In genomic region chr10:93461807-93462178, GRCh38 we compare ENCODE assay signal across 10 cellular contexts. TPM values are rescaled to one million over a fixed set of nuclear protein-coding genes. Genes with fewer than 3 reads are reported as not detected.
DNase-seq lines count a peak whose midpoint lies in the region; ATAC-seq and TF ChIP-seq lines count a peak whose summit lies in the region.
"Had no signal": no experiment of that assay in that cellular context is flagged by ENCODE, and none has a peak within 500 bp of the region (broad histone marks: within the 10 kb centered on the region; RNA-seq: fewer than 3 reads in every experiment).

No MANE protein-coding gene starts in this region.

- WGBS in SK-N-SH (ENCODE audit: low lambda C conversion rate), result 100% methylated on average over 1 of the region's 1 CpG
- 87 to 100% methylated on average over 1 of the region's 1 CpG for WGBS in upper lobe of left lung, 2 donors

- no peak overlapping the region for H3K4me3 Mint-ChIP-seq in naive thymus-derived CD4-positive, alpha-beta T cell

- H3K4me3 ChIP-seq in SK-N-SH (ENCODE audit: low read depth in 2 of 2, low read length in 1 of 2), result no peak overlapping the region
- H3K4me3 ChIP-seq in upper lobe of left lung, result no peak overlapping the region
- H3K4me3 ChIP-seq in naive thymus-derived CD4-positive, alpha-beta T cell (ENCODE audit: low read length), result no peak overlapping the region

- peak overlapping the region in 1 of 2 experiments; percentile 99; a peak in 2 of 4 replicates for H3K27ac ChIP-seq in SK-N-SH (ENCODE audit: low read depth in 2 of 2, low read length in 1 of 2)
- peak overlapping the region; percentile 81 to 93 (median 86) for H3K27ac ChIP-seq in upper lobe of left lung
- H3K27ac ChIP-seq in naive thymus-derived CD4-positive, alpha-beta T cell (ENCODE audit: low read depth, low read length), result no peak overlapping the region
- H3K27ac ChIP-seq: C4-2B had no signal

- intact Hi-C loops in naive thymus-derived CD4-positive, alpha-beta T cell (cut with micrococcal nuclease), result no loop called here

- TF ChIP-seq EP300 in SK-N-SH (IDR thresholded peaks at IDR 0.05; ENCODE audit: borderline replicate concordance in 1 of 2, low read depth in 1 of 2, low read length in 1 of 2) (no peak), upper lobe of left lung (IDR thresholded peaks at IDR 0.05) (no peak)

- ATAC-seq in SK-N-SH treated with all-trans-retinoic acid at 6 μM for 48 hours (no peak), upper lobe of left lung (ENCODE audit: low FRiP score in 2 of 2) (no peak), HG02938 (IDR thresholded peaks at IDR 0.05; ENCODE audit: unreplicated experiment) (no peak)
- no peak for ATAC-seq in naive thymus-derived CD4-positive, alpha-beta T cell

- H3K27ac Mint-ChIP-seq in naive thymus-derived CD4-positive, alpha-beta T cell, result no peak overlapping the region

- no peaks in the 10 kb centered on the region for H3K36me3 Mint-ChIP-seq in naive thymus-derived CD4-positive, alpha-beta T cell

- no peak for TF ChIP-seq POLR2A in upper lobe of left lung (IDR thresholded peaks at IDR 0.05)

- H3K27me3 ChIP-seq in SK-N-SH (ENCODE audit: insufficient read depth), result no peaks in the 10 kb centered on the region
- H3K27me3 ChIP-seq in upper lobe of left lung, result no peaks in the 10 kb centered on the region
- H3K27me3 ChIP-seq in naive thymus-derived CD4-positive, alpha-beta T cell (ENCODE audit: control insufficient read depth in 2 of 2, insufficient read depth in 2 of 2, low read length in 2 of 2), result no peaks in the 10 kb centered on the region

- peak overlapping the region; percentile 37; the same call in 1 of the 2 replicates for H3K4me2 ChIP-seq in SK-N-SH

- peaks cover 0 to 5% (median 0%) of the 10 kb centered on the region in 5 donors for H3K27me3 Mint-ChIP-seq in naive thymus-derived CD4-positive, alpha-beta T cell

- H3K79me2 ChIP-seq in SK-N-SH (ENCODE audit: insufficient read depth), result peaks cover 84% of the 10 kb centered on the region

- no peaks in the 10 kb centered on the region for H3K9me2 ChIP-seq in SK-N-SH

- POLR2A ChIA-PET in SK-N-SH (lab: Yijun Ruan, JAX), result no interaction called here
- POLR2A ChIA-PET in naive thymus-derived CD4-positive, alpha-beta T cell (lab: Charles Lee), result interaction anchor here (0.8 kb wide), 1 partner anchor 10 kb away, joined by 4 read pairs; no protein-coding TSS in a partner anchor

- H3K9ac ChIP-seq in SK-N-SH, result peak overlapping the region; percentile 5; the same call in 1 of the 2 replicates

- H3F3A ChIP-seq in SK-N-SH (replicated peaks; ENCODE audit: insufficient read depth), result peaks cover 77% of the 10 kb centered on the region

- no peak for TF ChIP-seq CTCF in SK-N-SH (IDR thresholded peaks at IDR 0.05)
- no peak for TF ChIP-seq CTCF in upper lobe of left lung (IDR thresholded peaks at IDR 0.05)

- H3K4me1 Mint-ChIP-seq in naive thymus-derived CD4-positive, alpha-beta T cell, result peaks cover 0 to 21% (median 0%) of the 10 kb centered on the region in 7 donors

- H4K20me1 ChIP-seq in SK-N-SH (ENCODE audit: insufficient read depth), result no peaks in the 10 kb centered on the region

- no peak overlapping the region for H2AFZ ChIP-seq in SK-N-SH (ENCODE audit: low read depth)

- TF ChIP-seq RAD21 in SK-N-SH (IDR thresholded peaks at IDR 0.05; ENCODE audit: low read length), result no peak

- H3K4me1 ChIP-seq in SK-N-SH (ENCODE audit: control insufficient read depth in 1 of 2, insufficient read depth in 2 of 2, low read depth in 1 of 2, low read length in 1 of 2), result peaks cover 14 to 67% of the 10 kb centered on the region in 2 experiments; a peak in 3 of 4 replicates
- peaks cover 69 to 81% (median 77%) of the 10 kb centered on the region in 4 donors for H3K4me1 ChIP-seq in upper lobe of left lung
- H3K4me1 ChIP-seq in naive thymus-derived CD4-positive, alpha-beta T cell (ENCODE audit: control insufficient read depth in 2 of 2, insufficient read depth in 2 of 2, low read length in 2 of 2), result no peaks in the 10 kb centered on the region

- H3K36me3 ChIP-seq in SK-N-SH (replicated peaks in 1 of 2; ENCODE audit: control insufficient read depth in 1 of 2, insufficient read depth in 2 of 2, low read length in 1 of 2) (peaks cover 0 to 15% of the 10 kb centered on the region in 2 experiments), upper lobe of left lung (no peaks in the 10 kb centered on the region)
- H3K36me3 ChIP-seq in naive thymus-derived CD4-positive, alpha-beta T cell (ENCODE audit: control insufficient read depth in 2 of 3, insufficient read depth in 3 of 3, low read length in 3 of 3), result no peaks in the 10 kb centered on the region

- H3K9me3 ChIP-seq in SK-N-SH (no peaks in the 10 kb centered on the region), upper lobe of left lung (no peaks in the 10 kb centered on the region)
- no peaks in the 10 kb centered on the region for H3K9me3 ChIP-seq in naive thymus-derived CD4-positive, alpha-beta T cell (ENCODE audit: control insufficient read depth in 2 of 3, low read length in 3 of 3)

- DNase-seq in SK-N-SH (no peak), SHP77 (lab: John Stamatoyannopoulos, UW) (peak; percentile 72 to 89), iris pigment epithelial cell (ENCODE audit: low read depth) (peak; percentile 75), upper lobe of left lung (peak in 1 of 2 donors; percentile 67), RKO (ENCODE audit: low spot score) (no peak)
- DNase-seq in naive thymus-derived CD4-positive, alpha-beta T cell, result no peak
- DNase-seq: KG1 had no signal

- CTCF ChIA-PET in SK-N-SH (lab: Yijun Ruan, JAX), result interaction anchor here (2.0 to 2.8 kb wide), 2 partner anchors 20 to 85 kb away, joined by 11 to 15 read pairs; partner anchors contain the start of gene MYOF
- CTCF ChIA-PET in naive thymus-derived CD4-positive, alpha-beta T cell (lab: Charles Lee), result no interaction called here

- no peaks in the 10 kb centered on the region for H3K9me3 Mint-ChIP-seq in naive thymus-derived CD4-positive, alpha-beta T cell

TF ChIP-seq in SK-N-SH, 30 proteins besides CTCF, POLR2A, EP300 and RAD21 (continues in another document):
- no peak for TF ChIP-seq IRF3 (IDR thresholded peaks at IDR 0.05; ENCODE audit: low read depth, low read length)
- TF ChIP-seq FOXM1 (IDR thresholded peaks at IDR 0.05; ENCODE audit: low read depth), result no peak
- TF ChIP-seq RFX5 (IDR thresholded peaks at IDR 0.05; ENCODE audit: low read length), result no peak
- TF ChIP-seq GATA2 (CRISPR knock-in tag; IDR thresholded peaks at IDR 0.05), result no peak
- TF ChIP-seq JUND (IDR thresholded peaks at IDR 0.05), result no peak
- TF ChIP-seq RCOR1 (IDR thresholded peaks at IDR 0.05; ENCODE audit: low read length), result no peak
- no peak for TF ChIP-seq EZH2phosphoT487 (IDR thresholded peaks at IDR 0.05; ENCODE audit: borderline replicate concordance, low read depth)
- no peak for TF ChIP-seq FOXJ3 (CRISPR knock-in tag; IDR thresholded peaks at IDR 0.05)
- TF ChIP-seq POLR2AphosphoS5 (IDR thresholded peaks at IDR 0.05; ENCODE audit: low read depth, low read length), result no peak

TF ChIP-seq in SK-N-SH treated with all-trans-retinoic acid at 6 μM for 48 hours, 23 proteins besides CTCF, POLR2A, EP300 and RAD21:
- TF ChIP-seq ZNF70 (CRISPR knock-in tag; IDR thresholded peaks at IDR 0.05), result no peak
- no peak for TF ChIP-seq ZFP30 (CRISPR knock-in tag; IDR thresholded peaks at IDR 0.05)
- TF ChIP-seq ESRRG (CRISPR knock-in tag; IDR thresholded peaks at IDR 0.05), result no peak
- no peak for TF ChIP-seq ZNF565 (CRISPR knock-in tag; conservative IDR thresholded peaks at IDR 0.05; ENCODE audit: low read depth)
- no peak for TF ChIP-seq CSRNP3 (CRISPR knock-in tag; IDR thresholded peaks at IDR 0.05)
- TF ChIP-seq TCF4 (CRISPR knock-in tag; IDR thresholded peaks at IDR 0.05; ENCODE audit: borderline replicate concordance), result no peak
- no peak for TF ChIP-seq OSR1 (CRISPR knock-in tag; IDR thresholded peaks at IDR 0.05)
- TF ChIP-seq RARB (CRISPR knock-in tag; IDR thresholded peaks at IDR 0.05), result no peak
- no peak for TF ChIP-seq BACH2 (CRISPR knock-in tag; IDR thresholded peaks at IDR 0.05; ENCODE audit: borderline replicate concordance)
- TF ChIP-seq ZC3H10 (CRISPR knock-in tag; IDR thresholded peaks at IDR 0.05), result no peak
- no peak for TF ChIP-seq ZFP3 (CRISPR knock-in tag; IDR thresholded peaks at IDR 0.05)
- no peak for TF ChIP-seq TOX (CRISPR knock-in tag; IDR thresholded peaks at IDR 0.05; ENCODE audit: borderline replicate concordance)
- TF ChIP-seq CSDC2 (CRISPR knock-in tag; IDR thresholded peaks at IDR 0.05), result no peak

RNA-seq across cellular contexts. Expression of gene MYOF, which starts 20.3 kb away (rescaled TPM):
- 103 and 134 TPM in 2 replicates for polyA plus RNA-seq in SK-N-SH (2012; rRNA removed)
- 116 and 117 TPM in 2 replicates for polyA plus RNA-seq in SK-N-SH (2012; cell fraction: cytosol; rRNA removed)
- polyA plus RNA-seq in SK-N-SH (2012; cell fraction: nucleus; rRNA removed), result 121 and 175 TPM in 2 replicates
- total RNA-seq in upper lobe of left lung, result 100 to 1,000 TPM in 4 of 6 donors, 10 to 100 TPM in 2; 83.9 to 168 (median 129) TPM
- total RNA-seq in naive thymus-derived CD4-positive, alpha-beta T cell, result 10 to 100 TPM in 1 of 5 experiments, 1 to 10 TPM in 3, under 1 TPM in 1; 0.57 to 31.2 (median 1.5) TPM
- not detected for polyA plus RNA-seq in naive thymus-derived CD4-positive, alpha-beta T cell

RNA-seq across cellular contexts. Expression of gene CEP55, which starts 34.6 kb away (rescaled TPM):
- polyA plus RNA-seq in SK-N-SH (2012; rRNA removed), result 9.8 and 11.3 TPM in 2 replicates
- 14.8 and 16.8 TPM in 2 replicates for polyA plus RNA-seq in SK-N-SH (2012; cell fraction: cytosol; rRNA removed)
- 3.9 and 8.0 TPM in 2 replicates for polyA plus RNA-seq in SK-N-SH (2012; cell fraction: nucleus; rRNA removed)
- 1 to 10 TPM in 5 of 6 donors, not detected in 1; 1.3 to 3.3 (median 2.3) TPM for total RNA-seq in upper lobe of left lung
- 10 to 100 TPM in 1 of 5 experiments, under 1 TPM in 1, not detected in 3; 0.54 to 48.6 TPM for total RNA-seq in naive thymus-derived CD4-positive, alpha-beta T cell
- polyA plus RNA-seq in naive thymus-derived CD4-positive, alpha-beta T cell, result not detected

Comparison
In these comparisons a context has a peak if more than half of its experiments do, and no peak if none do; other contexts are left out.
1. DNase-seq: peak in SHP77 (2 of 2) and iris pigment epithelial cell (single experiment); none in SK-N-SH (single experiment), naive thymus-derived CD4-positive, alpha-beta T cell (0 of 9) and RKO (single experiment).